In genomic region chr5:150263339-150263738, GRCh38 we compare ENCODE assay signal across 19 cellular contexts. TPM values are rescaled to one million over a fixed set of nuclear protein-coding genes. Genes with fewer than 3 reads are reported as not detected.
DNase-seq lines count a peak whose midpoint lies in the region; ATAC-seq, FAIRE-seq and TF ChIP-seq lines count a peak whose summit lies in the region.
"Had no signal": no experiment of that assay in that cellular context is flagged by ENCODE, and none has a peak within 500 bp of the region (broad histone marks: within the 10 kb centered on the region; RNA-seq: fewer than 3 reads in every experiment).

No MANE protein-coding gene starts in this region.

- H3K4me1 Mint-ChIP-seq in astrocyte (ENCODE audit: low read depth, unreplicated experiment) (peaks cover 35% of the 10 kb centered on the region), type B pancreatic cell (ENCODE audit: unreplicated experiment) (peaks cover 27% of the 10 kb centered on the region), WTC11 (peaks cover 6% of the 10 kb centered on the region)
- H3K4me1 Mint-ChIP-seq: activated naive CD8-positive, alpha-beta T cell treated with anti-CD3 and anti-CD28 coated beads, Interleukin-2, amount 50 U/mL, for 24 hours; T-cell had no signal

- H3K9me3 Mint-ChIP-seq in astrocyte (ENCODE audit: unreplicated experiment) (no peaks in the 10 kb centered on the region), type B pancreatic cell (no peaks in the 10 kb centered on the region), WTC11 (no peaks in the 10 kb centered on the region)
- H3K9me3 Mint-ChIP-seq: activated naive CD8-positive, alpha-beta T cell treated with anti-CD3 and anti-CD28 coated beads, Interleukin-2, amount 50 U/mL, for 24 hours; stimulated activated naive CD8-positive, alpha-beta T cell treated with anti-CD3 and anti-CD28 coated beads, Interleukin-15, Interleukin-2, amounts not matched to agents 100 ng/mL and 50 ng/mL, for 24 hours; T-cell had no signal

- POLR2A ChIA-PET in WTC11 (lab: Charles Lee), result no interaction called here

- dilution Hi-C loops in keratinocyte (cut with MboI; ENCODE audit: extremely low pct_ligation_motif_present, low sequenced_read_pairs), result no loop called here

- peak; percentile 84 for FAIRE-seq in astrocyte (lab: Jason Lieb, UNC)
- peak; percentile 74 for FAIRE-seq in keratinocyte (lab: Jason Lieb, UNC)

- H3K27me3 Mint-ChIP-seq in astrocyte (ENCODE audit: low read depth, unreplicated experiment), result peaks cover under 1% of the 10 kb centered on the region
- H3K27me3 Mint-ChIP-seq in type B pancreatic cell, result no peaks in the 10 kb centered on the region
- H3K27me3 Mint-ChIP-seq in WTC11 (ENCODE audit: low read depth), result no peaks in the 10 kb centered on the region
- H3K27me3 Mint-ChIP-seq: stimulated activated naive CD8-positive, alpha-beta T cell treated with anti-CD3 and anti-CD28 coated beads, Interleukin-15, Interleukin-2, amounts not matched to agents 100 ng/mL and 50 ng/mL, for 24 hours had no signal

- no peaks in the 10 kb centered on the region for H3K36me3 Mint-ChIP-seq in astrocyte (ENCODE audit: low read depth, unreplicated experiment)
- H3K36me3 Mint-ChIP-seq in type B pancreatic cell, result no peaks in the 10 kb centered on the region
- no peaks in the 10 kb centered on the region for H3K36me3 Mint-ChIP-seq in WTC11
- H3K36me3 Mint-ChIP-seq: T-cell had no signal

- H3K9me1 ChIP-seq in keratinocyte (ENCODE audit: control insufficient read depth, extremely low read depth, insufficient read depth, low read length), result peaks cover 4% of the 10 kb centered on the region

- no peak overlapping the region for H3K4me3 Mint-ChIP-seq in astrocyte (ENCODE audit: unreplicated experiment)
- H3K4me3 Mint-ChIP-seq in type B pancreatic cell, result peak overlapping the region; percentile 1
- no peak overlapping the region for H3K4me3 Mint-ChIP-seq in WTC11
- H3K4me3 Mint-ChIP-seq: activated naive CD8-positive, alpha-beta T cell treated with anti-CD3 and anti-CD28 coated beads, Interleukin-2, amount 50 U/mL, for 24 hours; stimulated activated naive CD8-positive, alpha-beta T cell treated with anti-CD3 and anti-CD28 coated beads, Interleukin-15, Interleukin-2, amounts not matched to agents 100 ng/mL and 50 ng/mL, for 24 hours; T-cell had no signal

- intact Hi-C loops in Right ventricle myocardium inferior (cut with DNase I) (no loop called here), Right ventricle myocardium superior (cut with DNase I) (no loop called here)

- H3K79me2 ChIP-seq in astrocyte (ENCODE audit: insufficient read depth, low read length), result no peaks in the 10 kb centered on the region
- H3K79me2 ChIP-seq in keratinocyte (ENCODE audit: control insufficient read depth, insufficient read depth, low read length), result no peaks in the 10 kb centered on the region

- peak overlapping the region; percentile 17 for H3K9ac ChIP-seq in astrocyte (ENCODE audit: low read length)
- no peak overlapping the region for H3K9ac ChIP-seq in keratinocyte (ENCODE audit: control insufficient read depth, extremely low read depth, insufficient read depth, low read length)

- no peak overlapping the region for H2AFZ ChIP-seq in astrocyte (ENCODE audit: low read depth, low read length)
- H2AFZ ChIP-seq in keratinocyte (ENCODE audit: control insufficient read depth, low read length), result no peak overlapping the region

- H3K4me3 ChIP-seq in astrocyte (ENCODE audit: insufficient read depth, low read depth, low read length) (no peak overlapping the region), keratinocyte (ENCODE audit: control insufficient read depth in 2 of 3, extremely low read depth in 1 of 3, insufficient read depth in 2 of 3, low read depth in 1 of 3, low read length in 3 of 3) (no peak overlapping the region)

- DNase-seq in Right ventricle myocardium inferior (ENCODE audit: missing footprints) (no peak), Right ventricle myocardium superior (no peak), astrocyte (ENCODE audit: low read depth) (no peak), keratinocyte (ENCODE audit: low read depth, low spot score) (no peak), type B pancreatic cell (ENCODE audit: extremely low spot score, unreplicated experiment) (no peak), WTC11 (ENCODE audit: low spot score) (no peak), COLO829 (ENCODE audit: low spot score) (no peak), RPMI8226 (no peak)
- DNase-seq: activated CD4-positive, alpha-beta T cell treated with anti-CD3 and anti-CD28 coated beads, Interleukin-2, amount 50 U/mL, for 1 hour; activated CD8-positive, alpha-beta memory T cell treated with anti-CD3 and anti-CD28 coated beads, Interleukin-2, amount 50 U/mL, for 48 hours; activated effector memory CD4-positive, alpha-beta T cell treated with Interleukin-2 at 50 U/mL for 16 hours; activated naive CD8-positive, alpha-beta T cell treated with anti-CD3 and anti-CD28 coated beads, Interleukin-2, amount 50 U/mL, for 24 hours; NCI-H1092; NCI-H2081 treated with DMSO at 0.1 percent for 48 hours; stimulated activated CD4-positive, alpha-beta T cell treated with anti-CD3 and anti-CD28 coated beads, Interleukin-1b, Interleukin-23, amount 100 ng/mL, for 48 hours; T-cell had no signal

- ATAC-seq in Right ventricle myocardium inferior (peak; percentile 4), Right ventricle myocardium superior (ENCODE audit: poor library complexity) (no peak), WTC11 (no peak)
- ATAC-seq: T-cell had no signal

- H3K27ac ChIP-seq in astrocyte (ENCODE audit: low read depth, low read length), result no peak overlapping the region
- no peak overlapping the region for H3K27ac ChIP-seq in keratinocyte (ENCODE audit: control insufficient read depth, insufficient read depth, low read length)

- H3K36me3 ChIP-seq in astrocyte (ENCODE audit: insufficient read depth, low read length) (no peaks in the 10 kb centered on the region), keratinocyte (ENCODE audit: control insufficient read depth in 2 of 2, extremely low read depth in 1 of 2, insufficient read depth in 2 of 2, low read length in 2 of 2) (no peaks in the 10 kb centered on the region)

- peak overlapping the region; percentile 75 for H3K4me2 ChIP-seq in astrocyte (ENCODE audit: low read length)
- peak overlapping the region; percentile 61 for H3K4me2 ChIP-seq in keratinocyte (ENCODE audit: control insufficient read depth, extremely low read depth, insufficient read depth, low read depth, low read length)

- H3K9me3 ChIP-seq in astrocyte (ENCODE audit: insufficient read depth, low read depth, low read length) (no peaks in the 10 kb centered on the region), keratinocyte (ENCODE audit: control insufficient read depth, low read depth, low read length) (no peaks in the 10 kb centered on the region)

- CTCF ChIA-PET in WTC11 (lab: Charles Lee), result interaction anchor here (2.2 to 2.7 kb wide), 2 partner anchors 9 to 88 kb away, joined by 5 to 7 read pairs; no protein-coding TSS in a partner anchor

- H3K27ac Mint-ChIP-seq in astrocyte (ENCODE audit: unreplicated experiment), result no peak overlapping the region
- no peak overlapping the region for H3K27ac Mint-ChIP-seq in type B pancreatic cell
- no peak overlapping the region for H3K27ac Mint-ChIP-seq in WTC11
- H3K27ac Mint-ChIP-seq: activated naive CD8-positive, alpha-beta T cell treated with anti-CD3 and anti-CD28 coated beads, Interleukin-2, amount 50 U/mL, for 24 hours; stimulated activated naive CD8-positive, alpha-beta T cell treated with anti-CD3 and anti-CD28 coated beads, Interleukin-15, Interleukin-2, amounts not matched to agents 100 ng/mL and 50 ng/mL, for 24 hours; T-cell had no signal

- H4K20me1 ChIP-seq in astrocyte (ENCODE audit: insufficient read depth, low read length) (no peaks in the 10 kb centered on the region), keratinocyte (ENCODE audit: control insufficient read depth, extremely low read depth, insufficient read depth, low read length) (no peaks in the 10 kb centered on the region)

- H3K4me1 ChIP-seq in astrocyte (ENCODE audit: insufficient read depth, low read length) (peaks cover 22% of the 10 kb centered on the region), keratinocyte (ENCODE audit: control insufficient read depth, extremely low read depth, insufficient read depth, low read length) (peaks cover 24% of the 10 kb centered on the region)

- no peak for TF ChIP-seq CTCF in astrocyte (IDR thresholded peaks at IDR 0.05; ENCODE audit: insufficient read depth, low read depth, low read length)
- TF ChIP-seq CTCF in keratinocyte (optimal IDR thresholded peaks at IDR 0.05 in 1 of 3, IDR thresholded peaks at IDR 0.05 in 1 of 3, conservative IDR thresholded peaks at IDR 0.05 in 1 of 3; ENCODE audit: extremely low read depth in 1 of 3, insufficient read depth in 2 of 3, low read length in 3 of 3), result no peak
- TF ChIP-seq CTCF in type B pancreatic cell (conservative IDR thresholded peaks at IDR 0.05), result no peak
- no peak for TF ChIP-seq CTCF in WTC11 (IDR thresholded peaks at IDR 0.05)

- H3K27me3 ChIP-seq in astrocyte (ENCODE audit: insufficient read depth, low read length) (no peaks in the 10 kb centered on the region), keratinocyte (ENCODE audit: control insufficient read depth, extremely low read depth, insufficient read depth, low read length) (no peaks in the 10 kb centered on the region)

RNA-seq across cellular contexts. Expression of gene CAMK2A, which starts 26.2 kb away (rescaled TPM):
- total RNA-seq in Right ventricle myocardium inferior, result 17.0 TPM
- 17.1 TPM for total RNA-seq in Right ventricle myocardium superior
- 1.2 and 1.6 TPM in 2 replicates for total RNA-seq in astrocyte
- 0.03 to 0.05 TPM in 2 of 3 replicates, not detected in the other for polyA plus RNA-seq in keratinocyte
- polyA plus RNA-seq in keratinocyte (2011; ENCODE audit: low read depth), result not detected
- polyA plus RNA-seq in keratinocyte (2011; cell fraction: cytosol; rRNA removed), result not detected in 2 replicates
- 0.08 TPM in 1 of 2 replicates, not detected in the other for polyA plus RNA-seq in keratinocyte (2011; cell fraction: nucleus; rRNA removed)
- polyA plus RNA-seq in keratinocyte (2012; ENCODE audit: low replicate concordance), result 0.16 TPM in 1 of 2 replicates, not detected in the other
- 0.13 TPM in 1 of 3 replicates, not detected in the others for polyA minus RNA-seq in keratinocyte
- not detected for polyA minus RNA-seq in keratinocyte (2011; cell fraction: cytosol; rRNA and poly(A)+ RNA removed)
- not detected in 2 replicates for polyA minus RNA-seq in keratinocyte (2011; cell fraction: nucleus; rRNA and poly(A)+ RNA removed)
- 0.26 and 3.7 TPM in 2 replicates for total RNA-seq in type B pancreatic cell (ENCODE audit: low replicate concordance)
- total RNA-seq in WTC11 (2021), result 0.13 to 0.16 TPM (median 0.14 TPM) in 3 replicates
- total RNA-seq: epithelial cell of proximal tubule, T-cell had no signal

RNA-seq across cellular contexts. Expression of gene ARSI, which starts 39.4 kb away (rescaled TPM):
- 0.65 TPM for total RNA-seq in Right ventricle myocardium inferior
- 0.38 TPM for total RNA-seq in Right ventricle myocardium superior
- 21.4 and 23.0 TPM in 2 replicates for total RNA-seq in astrocyte
- polyA plus RNA-seq in keratinocyte, result 1.7 to 3.8 TPM (median 2.4 TPM) in 3 replicates
- polyA plus RNA-seq in keratinocyte (2011; ENCODE audit: low read depth), result 0.82 TPM
- 0.75 and 1.5 TPM in 2 replicates for polyA plus RNA-seq in keratinocyte (2011; cell fraction: cytosol; rRNA removed)
- polyA plus RNA-seq in keratinocyte (2011; cell fraction: nucleus; rRNA removed), result 2.6 and 3.3 TPM in 2 replicates
- 3.2 and 4.5 TPM in 2 replicates for polyA plus RNA-seq in keratinocyte (2012; ENCODE audit: low replicate concordance)
- polyA minus RNA-seq in keratinocyte, result 2.5 to 7.3 TPM (median 5.1 TPM) in 3 replicates
- 4.4 TPM for polyA minus RNA-seq in keratinocyte (2011; cell fraction: cytosol; rRNA and poly(A)+ RNA removed)
- 3.5 and 4.7 TPM in 2 replicates for polyA minus RNA-seq in keratinocyte (2011; cell fraction: nucleus; rRNA and poly(A)+ RNA removed)
- 1.4 and 4.6 TPM in 2 replicates for total RNA-seq in type B pancreatic cell (ENCODE audit: low replicate concordance)
- 5.9 to 6.9 TPM (median 6.6 TPM) in 3 replicates for total RNA-seq in WTC11 (2021)
- total RNA-seq: RPMI7951 had no signal
